23 cellular contexts compared by ENCODE assay signal in the genomic region with DNA sequence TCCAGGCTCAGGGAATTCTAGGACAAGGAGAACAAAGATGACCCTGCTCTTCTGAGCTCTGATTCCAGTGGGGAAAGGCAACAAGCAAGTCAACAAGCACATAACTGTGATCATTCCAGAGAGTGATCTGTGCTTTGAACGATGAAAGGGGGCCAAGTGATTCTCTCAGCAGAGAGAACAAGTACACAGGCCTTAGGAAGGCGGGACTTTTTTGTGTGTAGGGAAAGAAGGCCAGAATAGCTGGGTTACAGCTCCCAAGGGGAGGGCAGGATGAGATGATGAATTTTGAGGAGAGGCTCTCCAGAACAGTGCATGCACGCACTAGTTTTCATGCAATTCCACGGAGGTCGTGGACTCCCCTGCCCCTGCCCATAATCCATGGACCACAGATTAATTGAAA.
DNase-seq lines count a peak whose midpoint lies in the region; ATAC-seq, FAIRE-seq and TF ChIP-seq lines count a peak whose summit lies in the region.
"Had no signal": no experiment of that assay in that cellular context is flagged by ENCODE, and none has a peak within 500 bp of the region (broad histone marks: within the 10 kb centered on the region; RNA-seq: fewer than 3 reads in every experiment).

No MANE protein-coding gene starts in this region.

- no peaks in the 10 kb centered on the region for H3K79me2 ChIP-seq in neural progenitor cell (ENCODE audit: low read depth)

- no peaks in the 10 kb centered on the region for H3K36me3 ChIP-seq in esophagus muscularis mucosa
- H3K36me3 ChIP-seq in neural progenitor cell = no peaks in the 10 kb centered on the region
- no peaks in the 10 kb centered on the region for H3K36me3 ChIP-seq in transverse colon
- H3K36me3 ChIP-seq in kidney (ENCODE audit: control insufficient read depth in 1 of 2, insufficient read depth in 2 of 2, low read length in 2 of 2) = no peaks in the 10 kb centered on the region
- H3K36me3 ChIP-seq: BE2C, HAP-1 had no signal

- peaks cover 6% of the 10 kb centered on the region for H3K36me3 Mint-ChIP-seq in neural progenitor cell

- H3K27me3 ChIP-seq in esophagus muscularis mucosa (no peaks in the 10 kb centered on the region), neural progenitor cell (no peaks in the 10 kb centered on the region), transverse colon (no peaks in the 10 kb centered on the region)
- H3K27me3 ChIP-seq: BE2C had no signal

- in situ Hi-C loops in transverse colon (cut with MboI; ENCODE audit: low pct_ligation_motif_present in 1 of 4, low pct_unique_long_range_greater_than_20kb in 1 of 4, low sequenced_read_pairs in 3 of 4) = no loop called here

- H2AFZ ChIP-seq in neural progenitor cell (replicated peaks) = no peak overlapping the region
- H2AFZ ChIP-seq: GM23338, PC-9 had no signal

- DNase-seq in HTR-8/SVneo (ENCODE audit: insufficient read length, low spot score) = no peak
- no peak for DNase-seq in esophagus muscularis mucosa (ENCODE audit: extremely low spot score)
- DNase-seq in neural progenitor cell (ENCODE audit: low spot score) = no peak
- no peak for DNase-seq in transverse colon
- DNase-seq in kidney = no peak
- DNase-seq: BE2C, DMS53, GDM1, IMR-90, NCI-H1105, NCI-H146, NCI-H2029, NCI-H2227 treated with DMSO at 0.1 percent for 48 hours, NCI-H510A, PC-9 had no signal

- peak; percentile 69 for FAIRE-seq in HTR-8/SVneo (lab: Jason Lieb, UNC)
- FAIRE-seq in kidney (lab: Jason Lieb, UNC) = no peak
- FAIRE-seq: D721Med, GM18507 had no signal

- H3K9me3 ChIP-seq in esophagus muscularis mucosa = no peaks in the 10 kb centered on the region
- no peaks in the 10 kb centered on the region for H3K9me3 ChIP-seq in neural progenitor cell (ENCODE audit: low read depth)
- H3K9me3 ChIP-seq in transverse colon = no peaks in the 10 kb centered on the region
- no peaks in the 10 kb centered on the region for H3K9me3 ChIP-seq in kidney (ENCODE audit: control insufficient read depth in 1 of 2, low read length in 2 of 2)
- H3K9me3 ChIP-seq: BE2C, HAP-1 had no signal

- no peak overlapping the region for H3K4me3 ChIP-seq in esophagus muscularis mucosa
- H3K4me3 ChIP-seq in neural progenitor cell = no peak overlapping the region
- H3K4me3 ChIP-seq in transverse colon = no peak overlapping the region
- H3K4me3 ChIP-seq in kidney (ENCODE audit: low read length in 2 of 2) = no peak overlapping the region
- H3K4me3 ChIP-seq: GM23338, HAP-1, PC-9 had no signal

- ATAC-seq in HG03457 (IDR thresholded peaks at IDR 0.05; ENCODE audit: unreplicated experiment) (no peak), HG02763 (IDR thresholded peaks at IDR 0.05; ENCODE audit: unreplicated experiment) (no peak)
- ATAC-seq: GM23338 had no signal

- H4K20me1 ChIP-seq in neural progenitor cell (ENCODE audit: low read depth) = no peaks in the 10 kb centered on the region

- H3K9me3 Mint-ChIP-seq in neural progenitor cell = peaks cover 20% of the 10 kb centered on the region

- peaks cover 8% of the 10 kb centered on the region for H3K4me1 Mint-ChIP-seq in neural progenitor cell

- H3K4me2 ChIP-seq in neural progenitor cell = no peak overlapping the region
- H3K4me2 ChIP-seq: GM23338, KMS-11, PC-9 had no signal

- no peaks in the 10 kb centered on the region for H3K27me3 Mint-ChIP-seq in neural progenitor cell (ENCODE audit: insufficient read depth, low read depth)

- H3F3A ChIP-seq in neural progenitor cell (ENCODE audit: low read depth) = peaks cover 9% of the 10 kb centered on the region

- WGBS in esophagus muscularis mucosa = 80% methylated on average over 5 of the region's 5 CpGs
- 63 to 68% methylated on average over 5 of the region's 5 CpGs for WGBS in transverse colon (ENCODE audit: low coverage in 1 of 2), 2 donors

- TF ChIP-seq CTCF in esophagus muscularis mucosa (IDR thresholded peaks at IDR 0.05) (no peak), neural progenitor cell (IDR thresholded peaks at IDR 0.05) (no peak), transverse colon (IDR thresholded peaks at IDR 0.05) (no peak), kidney (IDR thresholded peaks at IDR 0.05; ENCODE audit: borderline replicate concordance, extremely low read depth, insufficient read depth) (no peak)

- peak overlapping the region; percentile 35 for H3K27ac Mint-ChIP-seq in neural progenitor cell
- H3K27ac Mint-ChIP-seq: GM23338 had no signal

- TF ChIP-seq EP300 in esophagus muscularis mucosa (IDR thresholded peaks at IDR 0.05) = no peak
- TF ChIP-seq EP300 in transverse colon (IDR thresholded peaks at IDR 0.05; ENCODE audit: low read depth) = no peak

- H3K9ac ChIP-seq in neural progenitor cell (no peak overlapping the region), kidney (ENCODE audit: low read length in 2 of 2) (no peak overlapping the region)
- H3K9ac ChIP-seq: KMS-11 had no signal

- H3K4me1 ChIP-seq in esophagus muscularis mucosa (peaks cover 0 to 28% (median 20%) of the 10 kb centered on the region in 4 donors), neural progenitor cell (peaks cover 15% of the 10 kb centered on the region), transverse colon (peaks cover 0 to 4% (median 0%) of the 10 kb centered on the region in 4 donors), kidney (ENCODE audit: control insufficient read depth in 1 of 2, insufficient read depth in 1 of 2, low read depth in 1 of 2, low read length in 2 of 2) (peaks cover 4 to 8% of the 10 kb centered on the region in 2 donors)
- H3K4me1 ChIP-seq: BE2C, HAP-1 had no signal

- H3K27ac ChIP-seq in esophagus muscularis mucosa (replicated peaks in 1 of 4) (peak overlapping the region; percentile 27 to 57 (median 44)), neural progenitor cell (no peak overlapping the region), transverse colon (peak overlapping the region; percentile 11 to 39 (median 31)), kidney (ENCODE audit: low read depth in 2 of 2, low read length in 2 of 2) (no peak overlapping the region)
- H3K27ac ChIP-seq: KMS-11, PC-9, RWPE1 had no signal

- no peak overlapping the region for H3K4me3 Mint-ChIP-seq in neural progenitor cell
- H3K4me3 Mint-ChIP-seq: GM23338 had no signal

- TF ChIP-seq POLR2A in esophagus muscularis mucosa (IDR thresholded peaks at IDR 0.05; ENCODE audit: low read depth) (no peak), transverse colon (IDR thresholded peaks at IDR 0.05) (no peak)

- intact Hi-C loops in esophagus muscularis mucosa (cut with DNase I) (no loop called here), transverse colon (cut with DNase I; ENCODE audit: low total_unique reads) (no loop called here), kidney (cut with DNase I) (no loop called here)

Comparison
In these comparisons a context has a peak if more than half of its experiments do, and no peak if none do; other contexts are left out.
1. H3K27ac ChIP-seq: peak in esophagus muscularis mucosa (4 of 4) and transverse colon (4 of 4); none in neural progenitor cell (single experiment) and kidney (0 of 2).